In genomic region chr6:49909508-49910047, GRCh38 we compare ENCODE assay signal across 19 cellular contexts. TPM values are rescaled to one million over a fixed set of nuclear protein-coding genes. Genes with fewer than 3 reads are reported as not detected.
A peak's percentile ranks its signal among the peaks of the same experiment; 100 is the strongest.
DNase-seq lines count a peak whose midpoint lies in the region; ATAC-seq and TF ChIP-seq lines count a peak whose summit lies in the region.
"Had no signal": no experiment of that assay in that cellular context is flagged by ENCODE, and none has a peak within 500 bp of the region (broad histone marks: within the 10 kb centered on the region; RNA-seq: fewer than 3 reads in every experiment).

No MANE protein-coding gene starts in this region.

- no peaks in the 10 kb centered on the region for H4K20me1 ChIP-seq in GM23338 (replicated peaks; ENCODE audit: insufficient read depth)
- H4K20me1 ChIP-seq: BLaER1 treated with 17β-estradiol and CSF1 and Interleukin-3, amounts not matched to agents 10 nM and 100 nM had no signal

- no peak overlapping the region for H3K4me3 Mint-ChIP-seq in GM23338
- H3K4me3 Mint-ChIP-seq in CD8-positive, alpha-beta memory T cell, result no peak overlapping the region
- H3K4me3 Mint-ChIP-seq: H9 had no signal

- POLR2A ChIA-PET in CD8-positive, alpha-beta memory T cell (lab: Charles Lee), result no interaction called here

- H3K4ac ChIP-seq in mesendoderm (ENCODE audit: low read depth, low read length), result no peak overlapping the region

- H3K23ac ChIP-seq in mesendoderm (ENCODE audit: low read length), result no peak overlapping the region

- no peak overlapping the region for H3K9ac ChIP-seq in mesendoderm (ENCODE audit: low read length)
- H3K9ac ChIP-seq: BLaER1 treated with 17β-estradiol and CSF1 and Interleukin-3, amounts not matched to agents 10 nM and 100 nM had no signal

- H3K18ac ChIP-seq in mesendoderm (ENCODE audit: low read length), result no peak overlapping the region

- TF ChIP-seq CTCF in GM23338 (conservative IDR thresholded peaks at IDR 0.05; ENCODE audit: low read depth in 2 of 2), result no peak

- H2BK120ac ChIP-seq in mesendoderm (ENCODE audit: low read depth, low read length), result no peak overlapping the region

- CTCF ChIA-PET in CD8-positive, alpha-beta memory T cell (lab: Charles Lee), result no interaction called here

- no CpG with 5 or more reads among the region's 2 CpGs for WGBS in mesendoderm (ENCODE audit: extremely low coverage, insufficient coverage, low lambda C conversion rate)

- no peaks in the 10 kb centered on the region for H3K9me2 ChIP-seq in GM23338 (ENCODE audit: insufficient read depth)

- H4K5ac ChIP-seq in mesendoderm (ENCODE audit: low read length), result no peak overlapping the region

- H2BK5ac ChIP-seq in mesendoderm (ENCODE audit: low read length), result no peak overlapping the region

- H3K9me3 Mint-ChIP-seq in GM23338, result no peaks in the 10 kb centered on the region
- peaks cover 0 to 8% (median 7%) of the 10 kb centered on the region in 5 donors for H3K9me3 Mint-ChIP-seq in CD8-positive, alpha-beta memory T cell
- H3K9me3 Mint-ChIP-seq: H9 had no signal

- H3K4me2 ChIP-seq in GM23338 (peak overlapping the region; percentile 23; the same call in 1 of the 2 replicates), mesendoderm (ENCODE audit: low read length) (no peak overlapping the region)
- H3K4me2 ChIP-seq: A549; BLaER1 treated with 17β-estradiol and CSF1 and Interleukin-3, amounts not matched to agents 10 nM and 100 nM had no signal

- 0 out of 2 replicates have a peak, but pooled peaks cover 8% of the 10 kb centered on the region for H3F3A ChIP-seq in GM23338 (replicated peaks; ENCODE audit: low read depth)

- H3K79me1 ChIP-seq in mesendoderm (ENCODE audit: low read length), result no peaks in the 10 kb centered on the region

- H3K4me3 ChIP-seq in GM23338 (no peak overlapping the region), mesendoderm (ENCODE audit: low read length) (no peak overlapping the region)
- no peak overlapping the region for H3K4me3 ChIP-seq in CD8-positive, alpha-beta memory T cell (ENCODE audit: low read length)
- H3K4me3 ChIP-seq: A549; BLaER1 treated with 17β-estradiol and CSF1 and Interleukin-3, amounts not matched to agents 10 nM and 100 nM had no signal

- H3K79me2 ChIP-seq in GM23338 (replicated peaks; ENCODE audit: insufficient read depth) (no peaks in the 10 kb centered on the region), mesendoderm (ENCODE audit: control insufficient read depth, insufficient read depth, low read length) (no peaks in the 10 kb centered on the region)

- no peaks in the 10 kb centered on the region for H3K27me3 ChIP-seq in GM23338 (ENCODE audit: insufficient read depth)
- H3K27me3 ChIP-seq in mesendoderm (ENCODE audit: insufficient read depth, low read length, poor library complexity), result no peaks in the 10 kb centered on the region
- H3K27me3 ChIP-seq in CD8-positive, alpha-beta memory T cell (ENCODE audit: insufficient read depth, low read length, poor library complexity, severe bottlenecking), result no peaks in the 10 kb centered on the region
- H3K27me3 ChIP-seq: BLaER1 treated with 17β-estradiol and CSF1 and Interleukin-3, amounts not matched to agents 10 nM and 100 nM had no signal

- no peaks in the 10 kb centered on the region for H3K36me3 Mint-ChIP-seq in GM23338 (ENCODE audit: low read depth)
- H3K36me3 Mint-ChIP-seq in CD8-positive, alpha-beta memory T cell, result no peaks in the 10 kb centered on the region

- no peak overlapping the region for H2AK5ac ChIP-seq in mesendoderm (ENCODE audit: low read length)

- H3K4me1 ChIP-seq in GM23338 (ENCODE audit: insufficient read depth) (peaks cover 80% of the 10 kb centered on the region), mesendoderm (ENCODE audit: control insufficient read depth, low read depth, low read length) (no peaks in the 10 kb centered on the region)
- no peaks in the 10 kb centered on the region for H3K4me1 ChIP-seq in CD8-positive, alpha-beta memory T cell (ENCODE audit: insufficient read depth, low read length)
- H3K4me1 ChIP-seq: A549; BLaER1 treated with 17β-estradiol and CSF1 and Interleukin-3, amounts not matched to agents 10 nM and 100 nM had no signal

- H4K8ac ChIP-seq in mesendoderm (ENCODE audit: low read depth, low read length), result no peak overlapping the region

- no peak overlapping the region for H3K27ac Mint-ChIP-seq in GM23338
- H3K27ac Mint-ChIP-seq in CD8-positive, alpha-beta memory T cell, result no peak overlapping the region
- H3K27ac Mint-ChIP-seq: H9 had no signal

- no peak overlapping the region; the same call in 1 of the 2 replicates for H2AFZ ChIP-seq in GM23338

- peaks cover 67% of the 10 kb centered on the region for H3K4me1 Mint-ChIP-seq in GM23338
- H3K4me1 Mint-ChIP-seq in CD8-positive, alpha-beta memory T cell, result no peaks in the 10 kb centered on the region

- no peak overlapping the region for H3K56ac ChIP-seq in mesendoderm (ENCODE audit: low read length)

- H3K9me3 ChIP-seq in CD8-positive, alpha-beta memory T cell (ENCODE audit: low read length), result no peaks in the 10 kb centered on the region
- H3K9me3 ChIP-seq: A549; BLaER1 treated with 17β-estradiol and CSF1 and Interleukin-3, amounts not matched to agents 10 nM and 100 nM had no signal

- ATAC-seq in GM23338, result no peak
- no peak for ATAC-seq in HG03457 (IDR thresholded peaks at IDR 0.05; ENCODE audit: unreplicated experiment)
- ATAC-seq: A549 had no signal

- H3K27ac ChIP-seq in GM23338 (ENCODE audit: low read depth) (no peak overlapping the region), mesendoderm (ENCODE audit: low read depth, low read length) (no peak overlapping the region)
- H3K27ac ChIP-seq in CD8-positive, alpha-beta memory T cell (ENCODE audit: low read depth, low read length), result no peak overlapping the region
- H3K27ac ChIP-seq: A549; BLaER1 treated with 17β-estradiol and CSF1 and Interleukin-3, amounts not matched to agents 10 nM and 100 nM had no signal

- H3K36me3 ChIP-seq in GM23338 (ENCODE audit: insufficient read depth), result no peaks in the 10 kb centered on the region
- no peaks in the 10 kb centered on the region for H3K36me3 ChIP-seq in mesendoderm (ENCODE audit: control insufficient read depth, insufficient read depth, low read length)
- no peaks in the 10 kb centered on the region for H3K36me3 ChIP-seq in CD8-positive, alpha-beta memory T cell (ENCODE audit: insufficient read depth, low read length)
- H3K36me3 ChIP-seq: BLaER1 treated with 17β-estradiol and CSF1 and Interleukin-3, amounts not matched to agents 10 nM and 100 nM had no signal

- H3K27me3 Mint-ChIP-seq in GM23338 (ENCODE audit: insufficient read depth, low read depth, poor library complexity), result no peaks in the 10 kb centered on the region
- H3K27me3 Mint-ChIP-seq in CD8-positive, alpha-beta memory T cell, result no peaks in the 10 kb centered on the region

- peak; percentile 74 for DNase-seq in NCI-H2171 treated with DMSO at 0.1 percent for 48 hours (lab: John Stamatoyannopoulos, UW)
- DNase-seq in NCI-H2171 (lab: John Stamatoyannopoulos, UW), result no peak
- DNase-seq in GM23338 (ENCODE audit: low spot score), result no peak
- peak; percentile 85 for DNase-seq in NCI-H69 (lab: John Stamatoyannopoulos, UW)
- no peak for DNase-seq in mesendoderm
- no peak for DNase-seq in GM03348 (ENCODE audit: low spot score)
- no peak for DNase-seq in CD8-positive, alpha-beta memory T cell
- DNase-seq: DMS53; H9; NCI-H2029 treated with DMSO at 0.1 percent for 48 hours; NK-92 treated with Interleukin-12 subunit alpha and Interleukin-12 subunit beta, amount 100 ng/mL, for 24 hours had no signal

- H2BK15ac ChIP-seq in mesendoderm (replicated peaks; ENCODE audit: low read depth), result peak overlapping the region; percentile 64

TF ChIP-seq in GM23338, 12 proteins besides CTCF, POLR2A, EP300 and RAD21 (continues in another document):
- TF ChIP-seq ETS1 (IDR thresholded peaks at IDR 0.05), result no peak
- TF ChIP-seq CREB1 (CRISPR knock-in tag; IDR thresholded peaks at IDR 0.05; ENCODE audit: low read depth), result no peak

RNA-seq across cellular contexts. Expression of gene CRISP1, which starts 43.2 kb away (rescaled TPM):
- total RNA-seq in GM23338 (2014; rRNA removed; shearing (Covaris generic)), result not detected in 2 replicates
- not detected in 2 replicates for polyA plus RNA-seq in GM23338 (2016; fragmentation: Nextera tagmentation; extraction: Ambion mirVana)
- polyA plus RNA-seq in mesendoderm (2013, experiment 1 of 2), result not detected
- polyA plus RNA-seq in mesendoderm (2013, experiment 2 of 2), result not detected
- not detected for total RNA-seq in CD8-positive, alpha-beta memory T cell
- not detected for polyA plus RNA-seq in CD8-positive, alpha-beta memory T cell
- total RNA-seq: H9; HT-29; MCF 10A; OCI-LY7; RPMI7951; T-helper 2 cell treated with Interferon-gamma antibody and Interleukin-4, amounts not matched to agents 100 ng/mL and 5 ng/mL, for 36 hours had no signal
- polyA plus RNA-seq: A549 had no signal

RNA-seq across cellular contexts. Expression of gene DEFB114, which starts 54.4 kb away (rescaled TPM):
- total RNA-seq in GM23338 (2014; rRNA removed; shearing (Covaris generic)), result not detected in 2 replicates
- polyA plus RNA-seq in GM23338 (2016; fragmentation: Nextera tagmentation; extraction: Ambion mirVana), result not detected in 2 replicates
- polyA plus RNA-seq in mesendoderm (2013, experiment 1 of 2), result not detected
- not detected for polyA plus RNA-seq in mesendoderm (2013, experiment 2 of 2)
- total RNA-seq in CD8-positive, alpha-beta memory T cell, result not detected
- polyA plus RNA-seq in CD8-positive, alpha-beta memory T cell, result not detected
- total RNA-seq: H9; HT-29; MCF 10A; OCI-LY7; RPMI7951; T-helper 2 cell treated with Interferon-gamma antibody and Interleukin-4, amounts not matched to agents 100 ng/mL and 5 ng/mL, for 36 hours had no signal
- polyA plus RNA-seq: A549 had no signal

RNA-seq across cellular contexts. Expression of gene DEFB113, which starts 59.8 kb away (rescaled TPM):
- total RNA-seq in GM23338 (2014; rRNA removed; shearing (Covaris generic)), result not detected in 2 replicates
- polyA plus RNA-seq in GM23338 (2016; fragmentation: Nextera tagmentation; extraction: Ambion mirVana), result not detected in 2 replicates
- polyA plus RNA-seq in mesendoderm (2013, experiment 1 of 2), result not detected
- not detected for polyA plus RNA-seq in mesendoderm (2013, experiment 2 of 2)
- not detected for total RNA-seq in CD8-positive, alpha-beta memory T cell
- polyA plus RNA-seq in CD8-positive, alpha-beta memory T cell, result not detected
- total RNA-seq: H9; HT-29; MCF 10A; OCI-LY7; RPMI7951; T-helper 2 cell treated with Interferon-gamma antibody and Interleukin-4, amounts not matched to agents 100 ng/mL and 5 ng/mL, for 36 hours had no signal
- polyA plus RNA-seq: A549 had no signal

Comparison
In these comparisons a context has a peak if more than half of its experiments do, and no peak if none do; other contexts are left out.
1. DNase-seq: peak in NCI-H2171 treated with DMSO at 0.1 percent for 48 hours (single experiment) and NCI-H69 (single experiment); none in NCI-H2171 (single experiment), GM23338 (single experiment), mesendoderm (single experiment), GM03348 (single experiment) and CD8-positive, alpha-beta memory T cell (0 of 5).